Comparison of ENCODE assay signal across 24 cellular contexts in the genomic region with DNA sequence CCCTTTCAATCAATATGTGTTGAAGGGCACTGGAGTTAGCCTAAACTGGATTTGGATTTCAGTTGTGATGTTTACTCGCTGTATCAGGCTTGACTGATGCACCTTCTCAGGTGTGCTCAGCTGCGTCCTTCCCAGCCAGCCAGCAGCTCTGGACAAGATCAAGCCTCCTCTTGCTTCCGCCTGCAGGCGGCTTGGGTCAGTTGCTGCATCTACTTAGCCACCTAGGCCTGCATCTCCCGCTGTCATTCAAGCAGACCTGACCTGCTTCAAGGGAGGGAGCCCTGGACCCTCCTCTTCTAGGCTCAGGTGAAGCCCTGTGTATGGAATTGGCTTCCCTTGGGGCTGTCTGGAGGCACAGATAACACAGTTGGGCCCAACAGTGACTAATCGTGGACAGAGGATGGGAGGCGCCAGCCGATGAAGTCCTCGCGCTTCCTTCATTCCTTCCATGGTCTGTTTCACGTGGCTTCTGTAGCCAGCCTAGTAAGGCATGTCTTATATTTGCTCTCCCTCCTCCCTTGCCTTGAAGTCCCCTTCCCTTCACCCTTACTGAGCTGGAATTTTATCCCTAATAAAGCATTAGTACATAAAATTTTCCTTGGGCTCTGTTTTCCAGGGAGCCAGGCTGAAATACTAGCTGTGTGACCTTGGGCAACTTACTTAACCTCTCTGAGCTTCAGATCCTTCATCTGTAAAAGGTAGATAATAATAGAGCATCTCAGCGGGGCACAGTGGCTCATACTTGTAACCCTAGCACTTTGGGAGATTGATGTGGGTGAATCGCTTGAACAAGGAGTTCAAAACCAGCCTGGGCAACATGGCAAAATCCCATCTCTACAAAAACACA. TPM values are rescaled to one million over a fixed set of nuclear protein-coding genes. Genes with fewer than 3 reads are reported as not detected.
"Had no signal": no experiment of that assay in that cellular context is flagged by ENCODE, and none has a peak within 500 bp of the region (broad histone marks: within the 10 kb centered on the region; RNA-seq: fewer than 3 reads in every experiment).

No MANE protein-coding gene starts in this region.

- ATAC-seq: activated CD8-positive, alpha-beta T cell treated with anti-CD3 and anti-CD28 coated beads for 36 hours; activated T-helper 17 cell treated with anti-CD3 and anti-CD28 coated beads, Interleukin-2, amount 50 U/mL, for 72 hours; heart right ventricle; left cardiac atrium; naive thymus-derived CD8-positive, alpha-beta T cell had no signal

- H3K4me3 ChIP-seq: cardiac muscle cell, esophagus squamous epithelium, heart right ventricle, spleen, tibial artery, vagina had no signal

- H3K36me3 ChIP-seq: cardiac muscle cell, esophagus squamous epithelium, heart right ventricle, neutrophil, spleen, tibial artery, vagina had no signal

- H3K27ac ChIP-seq: cardiac muscle cell, esophagus squamous epithelium, heart right ventricle, neutrophil, spleen, tibial artery, vagina had no signal

- DNase-seq: activated CD4-positive, alpha-beta T cell treated with anti-CD3 and anti-CD28 coated beads, Interleukin-2, amount 10 ng/mL, durations not matched to agents 24 days and 14 days; activated CD8-positive, alpha-beta T cell treated with anti-CD3 and anti-CD28 coated beads for 36 hours; activated naive CD4-positive, alpha-beta T cell; activated naive CD8-positive, alpha-beta T cell treated with anti-CD3 and anti-CD28 coated beads for 36 hours; activated T-cell treated with anti-CD3 and anti-CD28 coated beads, Interleukin-2, amount 50 U/mL, for 1 hour; amniotic stem cell; dermis blood vessel endothelial cell; effector memory CD4-positive, alpha-beta T cell; esophagus squamous epithelium; heart right ventricle; left cardiac atrium; naive thymus-derived CD8-positive, alpha-beta T cell; spleen; stimulated activated CD8-positive, alpha-beta memory T cell treated with anti-CD3 and anti-CD28 coated beads, Interleukin-4, amount 100 ng/mL, for 48 hours; stimulated activated naive CD4-positive, alpha-beta T cell; T-helper 9 cell; tibial artery had no signal

- H3K9me3 ChIP-seq: esophagus squamous epithelium, heart right ventricle, neutrophil, spleen, tibial artery, vagina had no signal

- H3K27me3 ChIP-seq: cardiac muscle cell, vagina had no signal

RNA-seq across cellular contexts. Expression of a gene that starts 2.1 kb away (rescaled TPM):
- total RNA-seq: activated CD4-positive, alpha-beta T cell treated with anti-CD3 and anti-CD28 coated beads, Interleukin-2, amount 10 ng/mL, durations not matched to agents 24 days and 14 days; activated CD8-positive, alpha-beta T cell treated with anti-CD3 and anti-CD28 coated beads for 36 hours; activated naive CD8-positive, alpha-beta T cell treated with anti-CD3 and anti-CD28 coated beads for 36 hours; activated T-helper 17 cell treated with anti-CD3 and anti-CD28 coated beads, Interleukin-2, amount 50 U/mL, for 72 hours; cardiac muscle cell; dermis blood vessel endothelial cell; esophagus squamous epithelium; heart right ventricle; left cardiac atrium; mesenteric fat pad; naive thymus-derived CD8-positive, alpha-beta T cell; renal cortical epithelial cell; spleen; subcutaneous adipose tissue; vagina had no signal
- polyA plus RNA-seq: cardiac muscle cell; heart right ventricle; naive thymus-derived CD8-positive, alpha-beta T cell; spleen had no signal
